In genomic region chr11:130514851-130515250, GRCh38 we compare ENCODE assay signal across 16 cellular contexts.
A peak's percentile ranks its signal among the peaks of the same experiment; 100 is the strongest.
DNase-seq lines count a peak whose midpoint lies in the region; ATAC-seq, FAIRE-seq and TF ChIP-seq lines count a peak whose summit lies in the region.
"Had no signal": no experiment of that assay in that cellular context is flagged by ENCODE, and none has a peak within 500 bp of the region (broad histone marks: within the 10 kb centered on the region; RNA-seq: fewer than 3 reads in every experiment).

No MANE protein-coding gene starts in this region.

- H3K9me3 Mint-ChIP-seq in nephron progenitor cell = no peaks in the 10 kb centered on the region
- H3K9me3 Mint-ChIP-seq: CD4-positive, alpha-beta T cell had no signal

- H3K27me3 ChIP-seq in WERI-Rb-1 (ENCODE audit: insufficient read depth, low read depth, severe bottlenecking) (no peaks in the 10 kb centered on the region), psoas muscle (ENCODE audit: insufficient read depth in 3 of 3, low read length in 2 of 3) (no peaks in the 10 kb centered on the region)

- FAIRE-seq in GM19239 (lab: Jason Lieb, UNC) = no peak
- FAIRE-seq: A204.1, GM12892, H54 had no signal

- H3K27ac ChIP-seq in WERI-Rb-1 (no peak overlapping the region), psoas muscle (no peak overlapping the region)

- peak overlapping the region; percentile 49 for H3K27ac Mint-ChIP-seq in nephron progenitor cell
- H3K27ac Mint-ChIP-seq: B cell; CD4-positive, alpha-beta T cell had no signal

- H3K4me3 ChIP-seq in WERI-Rb-1 (ENCODE audit: low read depth, low read length) (no peak overlapping the region), psoas muscle (no peak overlapping the region)

- peaks cover 25% of the 10 kb centered on the region for H3K4me1 ChIP-seq in psoas muscle

- peak; percentile 53 to 70 (median 65) for ATAC-seq in psoas muscle
- ATAC-seq: HCT116 had no signal

- H3K9me3 ChIP-seq in WERI-Rb-1 (ENCODE audit: severe bottlenecking) (no peaks in the 10 kb centered on the region), psoas muscle (no peaks in the 10 kb centered on the region)

- no peaks in the 10 kb centered on the region for H3K36me3 Mint-ChIP-seq in nephron progenitor cell (ENCODE audit: low read depth)

- H3K27me3 Mint-ChIP-seq in nephron progenitor cell (ENCODE audit: low read depth, poor library complexity) = no peaks in the 10 kb centered on the region

- TF ChIP-seq CTCF in WERI-Rb-1 (IDR thresholded peaks at IDR 0.05; ENCODE audit: low read depth, low read length) = no peak
- TF ChIP-seq CTCF in nephron progenitor cell (IDR thresholded peaks at IDR 0.05) = no peak
- TF ChIP-seq CTCF in psoas muscle (IDR thresholded peaks at IDR 0.05) = no peak

- no peak overlapping the region for H3K4me3 Mint-ChIP-seq in nephron progenitor cell
- H3K4me3 Mint-ChIP-seq: B cell; CD4-positive, alpha-beta T cell had no signal

- no peaks in the 10 kb centered on the region for H3K36me3 ChIP-seq in WERI-Rb-1
- no peaks in the 10 kb centered on the region for H3K36me3 ChIP-seq in psoas muscle (ENCODE audit: insufficient read depth in 1 of 2, low read depth in 1 of 2)

- in situ Hi-C loops in KBM-7 (cut with MboI; ENCODE audit: low pct_unique_long_range_greater_than_20kb, low sequenced_read_pairs) = no loop called here

- WGBS in psoas muscle, 3 donors = 30 to 39% (median 31%) methylated on average over 6 of the region's 6 CpGs

- intact Hi-C loops in psoas muscle (cut with DNase I) = loop anchor here in 1 of 2 donors (10.0 kb wide), 1 partner anchor 140 kb away; no protein-coding TSS in a partner anchor

- peaks cover 46% of the 10 kb centered on the region for H3K4me1 Mint-ChIP-seq in nephron progenitor cell
- H3K4me1 Mint-ChIP-seq: B cell had no signal

- DNase-seq in DMS 273 (lab: John Stamatoyannopoulos, UW; ENCODE audit: unreplicated experiment) (peak; percentile 56), WERI-Rb-1 (peak; percentile 55), nephron progenitor cell (no peak), psoas muscle (peak; percentile 30 to 65), NCI-H146 (lab: John Stamatoyannopoulos, UW) (no peak), KBM-7 (no peak), GM19239 (ENCODE audit: insufficient read length, low spot score) (no peak)
- DNase-seq: Calu3; CD4-positive, alpha-beta T cell; DND-41; GDM1 had no signal

Comparison
In these comparisons a context has a peak if more than half of its experiments do, and no peak if none do; other contexts are left out.
1. DNase-seq: peak in DMS 273 (single experiment), WERI-Rb-1 (single experiment) and psoas muscle (2 of 2); none in nephron progenitor cell (single experiment), NCI-H146 (single experiment), KBM-7 (single experiment) and GM19239 (single experiment).